Comparison of ENCODE assay signal across 7 cellular contexts in the genomic region with DNA sequence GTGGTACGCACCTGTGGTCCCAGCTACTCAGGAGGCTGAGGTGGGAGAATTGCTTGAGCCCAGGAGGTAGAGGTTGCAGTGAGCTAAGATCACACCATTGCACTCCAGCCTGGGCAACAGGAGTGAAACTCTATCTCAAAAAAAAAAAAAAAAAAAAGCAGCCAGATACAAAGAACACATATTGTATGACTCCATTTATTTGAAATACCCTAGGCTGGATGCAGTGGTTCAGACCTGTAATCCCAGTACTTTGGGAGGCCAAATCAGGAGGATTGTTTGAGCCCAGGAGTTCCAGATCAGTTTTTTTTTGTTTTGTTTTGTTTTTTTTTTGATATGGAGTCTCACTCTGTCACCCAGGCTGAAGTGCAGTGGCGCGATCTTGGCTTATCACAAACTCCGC. TPM values are rescaled to one million over a fixed set of nuclear protein-coding genes. Genes with fewer than 3 reads are reported as not detected.
"Had no signal": no experiment of that assay in that cellular context is flagged by ENCODE, and none has a peak within 500 bp of the region (broad histone marks: within the 10 kb centered on the region; RNA-seq: fewer than 3 reads in every experiment).

No MANE protein-coding gene starts in this region.

RNA-seq across cellular contexts. Expression of gene FAM180B, which starts 24.1 kb away (rescaled TPM):
- total RNA-seq: prostate gland, smooth muscle cell, vagina had no signal
- polyA plus RNA-seq: naive thymus-derived CD4-positive, alpha-beta T cell; neural cell; pancreas; smooth muscle cell; stomach had no signal
